In the genomic region with DNA sequence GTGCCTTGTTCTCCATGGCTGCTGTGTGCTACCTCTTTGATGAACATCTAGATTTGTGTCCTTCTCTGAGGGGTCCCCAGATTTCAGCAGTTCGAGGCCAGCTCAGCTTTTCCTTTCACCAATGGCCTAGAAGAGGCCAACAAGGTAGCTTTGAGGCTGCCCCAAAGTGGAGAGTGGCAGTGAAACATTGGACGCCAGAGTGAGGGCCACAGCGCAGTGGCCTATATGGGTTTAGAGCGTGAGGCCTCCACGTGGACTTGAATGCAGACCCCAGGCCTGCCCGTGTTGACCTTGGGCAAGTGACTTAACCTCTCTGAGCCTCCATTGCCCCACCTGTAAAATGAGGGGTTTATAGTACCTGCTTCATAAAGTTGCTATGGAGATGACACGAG, we compare ENCODE assay signal across 9 cellular contexts. TPM values are rescaled to one million over a fixed set of nuclear protein-coding genes. Genes with fewer than 3 reads are reported as not detected.
DNase-seq lines count a peak whose midpoint lies in the region; ATAC-seq, FAIRE-seq and TF ChIP-seq lines count a peak whose summit lies in the region.
"Had no signal": no experiment of that assay in that cellular context is flagged by ENCODE, and none has a peak within 500 bp of the region (broad histone marks: within the 10 kb centered on the region; RNA-seq: fewer than 3 reads in every experiment).

No MANE protein-coding gene starts in this region.

- H3K27ac Mint-ChIP-seq in HFFc6: no peak overlapping the region
- H3K27ac Mint-ChIP-seq in effector memory CD8-positive, alpha-beta T cell: no peak overlapping the region
- no peak overlapping the region for H3K27ac Mint-ChIP-seq in naive thymus-derived CD8-positive, alpha-beta T cell

- no peaks in the 10 kb centered on the region for H3K9me3 Mint-ChIP-seq in HFFc6
- H3K9me3 Mint-ChIP-seq in effector memory CD8-positive, alpha-beta T cell: no peaks in the 10 kb centered on the region
- H3K9me3 Mint-ChIP-seq in naive thymus-derived CD8-positive, alpha-beta T cell: no peaks in the 10 kb centered on the region

- no peak for ATAC-seq in effector memory CD8-positive, alpha-beta T cell (replicated peaks)
- ATAC-seq in naive thymus-derived CD8-positive, alpha-beta T cell: no peak
- ATAC-seq in GM19463 (IDR thresholded peaks at IDR 0.05; ENCODE audit: unreplicated experiment): no peak

- no peak for TF ChIP-seq POLR2A in GM12891 (IDR thresholded peaks at IDR 0.05; ENCODE audit: low read depth, low read length)

- peaks cover 22% of the 10 kb centered on the region for H3K4me1 Mint-ChIP-seq in HFFc6 (ENCODE audit: low read depth)
- peaks cover 5% of the 10 kb centered on the region in 2 donors for H3K4me1 Mint-ChIP-seq in effector memory CD8-positive, alpha-beta T cell (ENCODE audit: low read depth in 2 of 2)
- peaks cover 4 to 15% (median 8%) of the 10 kb centered on the region in 4 donors for H3K4me1 Mint-ChIP-seq in naive thymus-derived CD8-positive, alpha-beta T cell

- TF ChIP-seq CTCF in AG04449 (IDR thresholded peaks at IDR 0.05; ENCODE audit: insufficient read depth, low read length, missing control alignments): no peak
- TF ChIP-seq CTCF in HFFc6 (IDR thresholded peaks at IDR 0.05): no peak

- POLR2A ChIA-PET in AG04449 (lab: Yijun Ruan, JAX): interaction anchor here (0.9 kb wide), 1 partner anchor 22 kb away, joined by 4 read pairs; no protein-coding TSS in a partner anchor
- POLR2A ChIA-PET in naive thymus-derived CD8-positive, alpha-beta T cell (lab: Charles Lee): interaction anchor here (1.2 kb wide), 1 partner anchor 106 kb away, joined by 5 read pairs; the partner anchor contains the start of gene SMIM3

- H3K36me3 Mint-ChIP-seq in HFFc6 (ENCODE audit: low read depth): no peaks in the 10 kb centered on the region
- no peaks in the 10 kb centered on the region for H3K36me3 Mint-ChIP-seq in effector memory CD8-positive, alpha-beta T cell (ENCODE audit: insufficient read depth)
- peaks cover 0 to 3% (median 2%) of the 10 kb centered on the region in 3 donors for H3K36me3 Mint-ChIP-seq in naive thymus-derived CD8-positive, alpha-beta T cell

- peak overlapping the region; percentile 59 for H3K4me3 ChIP-seq in AG04449 (ENCODE audit: low read depth, low read length)

- H3K4me3 Mint-ChIP-seq in HFFc6: peak overlapping the region; percentile 63; the same call in 1 of the 2 replicates
- H3K4me3 Mint-ChIP-seq in effector memory CD8-positive, alpha-beta T cell: peak overlapping the region; percentile 64 to 76
- peak overlapping the region in 9 of 10 donors; percentile 76 to 87 (median 82) for H3K4me3 Mint-ChIP-seq in naive thymus-derived CD8-positive, alpha-beta T cell

- CTCF ChIA-PET in AG04449 (lab: Yijun Ruan, JAX): interaction anchor here (1.0 to 7.0 kb wide), 8 partner anchors 13 to 215 kb away, joined by 4 to 55 read pairs (median 6); partner anchors contain the start of genes IRGM, MYOZ3 and RBM22

- FAIRE-seq in GM12891 (lab: Jason Lieb, UNC): no peak

- H3K27me3 Mint-ChIP-seq in HFFc6 (ENCODE audit: insufficient read depth): peaks cover 5% of the 10 kb centered on the region
- peaks cover 16 to 32% of the 10 kb centered on the region in 2 donors for H3K27me3 Mint-ChIP-seq in effector memory CD8-positive, alpha-beta T cell
- peaks cover 11 to 19% (median 17%) of the 10 kb centered on the region in 5 donors for H3K27me3 Mint-ChIP-seq in naive thymus-derived CD8-positive, alpha-beta T cell

- DNase-seq in AG04449 (ENCODE audit: low read depth, low spot score) (no peak), HFFc6 (no peak), SKM-1 treated with dmso at 0.1 percent for 144 hours (lab: John Stamatoyannopoulos, UW; ENCODE audit: unreplicated experiment) (no peak), GM12891 (ENCODE audit: insufficient read length, low spot score) (no peak)
- DNase-seq in effector memory CD8-positive, alpha-beta T cell: no peak
- no peak for DNase-seq in naive thymus-derived CD8-positive, alpha-beta T cell
- DNase-seq in activated CD8-positive, alpha-beta memory T cell treated with anti-CD3 and anti-CD28 coated beads for 24 hours: no peak
- DNase-seq: DMS 273 treated with DMSO at 0.1 percent for 48 hours had no signal

TF ChIP-seq in GM12891, 5 proteins besides CTCF, POLR2A, EP300 and RAD21:
- TF ChIP-seq PAX5 (IDR thresholded peaks at IDR 0.05; ENCODE audit: insufficient read depth, low read length, severe bottlenecking): no peak
- TF ChIP-seq POLR2AphosphoS5 (IDR thresholded peaks at IDR 0.05; ENCODE audit: low read depth, low read length): no peak
- no peak for TF ChIP-seq SPI1 (IDR thresholded peaks at IDR 0.05; ENCODE audit: low read depth, low read length)
- TF ChIP-seq TAF1 (IDR thresholded peaks at IDR 0.05; ENCODE audit: low read depth, low read length): no peak
- TF ChIP-seq POU2F2 (IDR thresholded peaks at IDR 0.05; ENCODE audit: low read depth, low read length): no peak

RNA-seq across cellular contexts. Expression of gene MYOZ3, which starts 11.8 kb away (rescaled TPM):
- total RNA-seq in HFFc6 (2021; fragmentation: NEBNext Ultra II Directional; extraction: Animal tissue kit (Norgen Biotek cat#: 25700)): under 1 TPM in 2 of 6 experiments, not detected in 4; 0.05 to 0.14 TPM
- not detected for total RNA-seq in naive thymus-derived CD8-positive, alpha-beta T cell
- under 1 TPM in 2 of 3 donors, not detected in 1; 0.05 to 0.19 TPM for polyA plus RNA-seq in naive thymus-derived CD8-positive, alpha-beta T cell
- polyA plus RNA-seq in GM12891 (2012; ENCODE audit: low read depth, missing spikeins): 0.18 TPM

RNA-seq across cellular contexts. Expression of gene RBM22, which starts 28.0 kb away (rescaled TPM):
- total RNA-seq in HFFc6 (2021; fragmentation: NEBNext Ultra II Directional; extraction: Animal tissue kit (Norgen Biotek cat#: 25700)): 10 to 100 TPM; 32.6 to 40.2 (median 35.4) TPM
- total RNA-seq in naive thymus-derived CD8-positive, alpha-beta T cell: 100 to 1,000 TPM; 102 to 103 TPM
- polyA plus RNA-seq in naive thymus-derived CD8-positive, alpha-beta T cell: 10 to 100 TPM; 51.4 to 57.0 (median 56.2) TPM
- polyA plus RNA-seq in GM12891 (2012; ENCODE audit: low read depth, missing spikeins): 37.9 TPM

RNA-seq across cellular contexts. Expression of gene SYNPO, which starts 32.4 kb away (rescaled TPM):
- 10 to 100 TPM; 35.6 to 50.7 (median 47.8) TPM for total RNA-seq in HFFc6 (2021; fragmentation: NEBNext Ultra II Directional; extraction: Animal tissue kit (Norgen Biotek cat#: 25700))
- total RNA-seq in naive thymus-derived CD8-positive, alpha-beta T cell: under 1 TPM; 0.71 to 0.83 TPM
- polyA plus RNA-seq in naive thymus-derived CD8-positive, alpha-beta T cell: not detected
- polyA plus RNA-seq in GM12891 (2012; ENCODE audit: low read depth, missing spikeins): 27.9 TPM

Comparison
In these comparisons a context has a peak if more than half of its experiments do, and no peak if none do; other contexts are left out.
1. RNA of gene SYNPO, which starts 32.4 kb away (total RNA-seq): 35.6 to 50.7 TPM in HFFc6; 0.71 to 0.83 TPM in naive thymus-derived CD8-positive, alpha-beta T cell; every median in the first group is over 10 times any median in the second.
2. Peak in every context shown above with its lines, with median percentiles within 50 percentile points of each other: H3K4me3 Mint-ChIP-seq.